In genomic region chr5:35302544-35302943, GRCh38 we compare ENCODE assay signal across 18 cellular contexts.
DNase-seq lines count a peak whose midpoint lies in the region; ATAC-seq and TF ChIP-seq lines count a peak whose summit lies in the region.
"Had no signal": no experiment of that assay in that cellular context is flagged by ENCODE, and none has a peak within 500 bp of the region (broad histone marks: within the 10 kb centered on the region; RNA-seq: fewer than 3 reads in every experiment).

No MANE protein-coding gene starts in this region.

- H3K4me3 ChIP-seq in KMS-11 (IDR thresholded peaks at IDR 0.05; ENCODE audit: insufficient read depth, low read depth, low read length): no peak overlapping the region
- no peak overlapping the region for H3K4me3 ChIP-seq in spleen
- H3K4me3 ChIP-seq: breast epithelium, hepatocyte, pancreas had no signal

- no peak overlapping the region for H3K4me3 Mint-ChIP-seq in activated T-helper 2 cell treated with anti-CD3 and anti-CD28 coated beads, Interferon-gamma antibody, Interleukin-2, Interleukin-4, amounts not matched to agents 10 μg/mL and 5 μg/mL and 100 μg/mL, durations not matched to agents 14 hours and 24 hours and 36 hours (ENCODE audit: low read depth)
- no peak overlapping the region for H3K4me3 Mint-ChIP-seq in T-cell
- H3K4me3 Mint-ChIP-seq: CD4-positive, alpha-beta T cell; memory B cell had no signal

- TF ChIP-seq POLR2A in spleen (IDR thresholded peaks at IDR 0.05): no peak

- no peak overlapping the region for H3K27ac Mint-ChIP-seq in activated T-helper 2 cell treated with anti-CD3 and anti-CD28 coated beads, Interferon-gamma antibody, Interleukin-2, Interleukin-4, amounts not matched to agents 10 μg/mL and 5 μg/mL and 100 μg/mL, durations not matched to agents 14 hours and 24 hours and 36 hours
- no peak overlapping the region for H3K27ac Mint-ChIP-seq in T-cell
- H3K27ac Mint-ChIP-seq: CD4-positive, alpha-beta T cell; memory B cell had no signal

- peaks cover 68% of the 10 kb centered on the region for H3K4me1 ChIP-seq in KMS-11 (ENCODE audit: low read depth, poor library complexity, severe bottlenecking)
- no peaks in the 10 kb centered on the region for H3K4me1 ChIP-seq in spleen
- H3K4me1 ChIP-seq: breast epithelium, pancreas had no signal

- peak overlapping the region; percentile 4; the same call in 1 of the 2 replicates for H3K9ac ChIP-seq in KMS-11
- H3K9ac ChIP-seq: SK-N-SH had no signal

- H3K9me3 Mint-ChIP-seq in activated T-helper 2 cell treated with anti-CD3 and anti-CD28 coated beads, Interferon-gamma antibody, Interleukin-2, Interleukin-4, amounts not matched to agents 10 μg/mL and 5 μg/mL and 100 μg/mL, durations not matched to agents 14 hours and 24 hours and 36 hours: no peaks in the 10 kb centered on the region
- no peaks in the 10 kb centered on the region for H3K9me3 Mint-ChIP-seq in T-cell

- no peaks in the 10 kb centered on the region for H3K36me3 ChIP-seq in KMS-11 (ENCODE audit: insufficient read depth)
- no peaks in the 10 kb centered on the region for H3K36me3 ChIP-seq in spleen
- H3K36me3 ChIP-seq: breast epithelium, pancreas had no signal

- H3K36me3 Mint-ChIP-seq in activated T-helper 2 cell treated with anti-CD3 and anti-CD28 coated beads, Interferon-gamma antibody, Interleukin-2, Interleukin-4, amounts not matched to agents 10 μg/mL and 5 μg/mL and 100 μg/mL, durations not matched to agents 14 hours and 24 hours and 36 hours (ENCODE audit: low read depth): no peaks in the 10 kb centered on the region
- H3K36me3 Mint-ChIP-seq in T-cell: no peaks in the 10 kb centered on the region
- H3K36me3 Mint-ChIP-seq: memory B cell had no signal

- peak; percentile 95 for ATAC-seq in GM18873 (IDR thresholded peaks at IDR 0.05; ENCODE audit: low FRiP score, unreplicated experiment)
- peak; percentile 90 for ATAC-seq in GM21526 (IDR thresholded peaks at IDR 0.05; ENCODE audit: low FRiP score, unreplicated experiment)
- ATAC-seq in HG03039 (IDR thresholded peaks at IDR 0.05; ENCODE audit: unreplicated experiment): peak; percentile 89
- ATAC-seq in T-cell (replicated peaks in 1 of 4): no peak
- ATAC-seq: pancreas had no signal

- no peaks in the 10 kb centered on the region for H3K79me2 ChIP-seq in KMS-11 (ENCODE audit: insufficient read depth, low read depth)
- H3K79me2 ChIP-seq: hepatocyte had no signal

- H3K27me3 ChIP-seq in KMS-11 (ENCODE audit: insufficient read depth, low read depth): no peaks in the 10 kb centered on the region
- H3K27me3 ChIP-seq in spleen (replicated peaks in 1 of 7): peaks cover 0 to 4% (median 0%) of the 10 kb centered on the region in 7 donors
- H3K27me3 ChIP-seq: breast epithelium, hepatocyte, pancreas had no signal

- CTCF ChIA-PET in T-cell (lab: Charles Lee): no interaction called here

- H2AFZ ChIP-seq in KMS-11 (ENCODE audit: low read depth): no peak overlapping the region
- H2AFZ ChIP-seq: hepatocyte had no signal

- DNase-seq in activated T-helper 2 cell treated with anti-CD3 and anti-CD28 coated beads, Interferon-gamma antibody, Interleukin-2, Interleukin-4, amounts not matched to agents 10 μg/mL and 5 μg/mL and 100 μg/mL, durations not matched to agents 14 hours and 24 hours and 36 hours (ENCODE audit: low spot score): no peak
- DNase-seq in T-cell: no peak
- DNase-seq in spleen: no peak
- no peak for DNase-seq in NCI-H526 (lab: John Stamatoyannopoulos, UW)
- DNase-seq: activated CD4-positive, alpha-beta T cell treated with anti-CD3 and anti-CD28 coated beads for 4 hours; activated effector memory CD4-positive, alpha-beta T cell treated with anti-CD3 and anti-CD28 coated beads, Interleukin-2, amount 50 U/mL, for 16 hours; CD4-positive, alpha-beta T cell; NCI-H748 treated with DMSO at 0.1 percent for 48 hours; pancreas; SK-N-SH; stimulated activated naive CD4-positive, alpha-beta T cell had no signal

- H3K9me3 ChIP-seq in spleen: no peaks in the 10 kb centered on the region
- H3K9me3 ChIP-seq: breast epithelium, pancreas, SK-N-SH had no signal

- no peaks in the 10 kb centered on the region for H3K27me3 Mint-ChIP-seq in activated T-helper 2 cell treated with anti-CD3 and anti-CD28 coated beads, Interferon-gamma antibody, Interleukin-2, Interleukin-4, amounts not matched to agents 10 μg/mL and 5 μg/mL and 100 μg/mL, durations not matched to agents 14 hours and 24 hours and 36 hours (ENCODE audit: low read depth)
- H3K27me3 Mint-ChIP-seq in T-cell: peaks cover 10 to 15% of the 10 kb centered on the region in 2 donors

- intact Hi-C loops in activated T-helper 2 cell treated with anti-CD3 and anti-CD28 coated beads, Interferon-gamma antibody, Interleukin-2, Interleukin-4, amounts not matched to agents 10 μg/mL and 5 μg/mL and 100 μg/mL, durations not matched to agents 14 hours and 24 hours and 36 hours (cut with micrococcal nuclease): no loop called here
- intact Hi-C loops in spleen (cut with DNase I; ENCODE audit: low total_unique reads): no loop called here

- TF ChIP-seq CTCF in KMS-11 (conservative IDR thresholded peaks at IDR 0.05; ENCODE audit: low read depth, low read length) (no peak), spleen (IDR thresholded peaks at IDR 0.05 in 8 of 11, conservative IDR thresholded peaks at IDR 0.05 in 3 of 11) (no peak)

- H3K27ac ChIP-seq in KMS-11 (peak overlapping the region; percentile 66), spleen (no peak overlapping the region)
- H3K27ac ChIP-seq: breast epithelium, hepatocyte, pancreas had no signal

- H3K4me2 ChIP-seq in KMS-11: peak overlapping the region; percentile 88
- H3K4me2 ChIP-seq: hepatocyte, SK-N-SH had no signal

- no peaks in the 10 kb centered on the region for H3K4me1 Mint-ChIP-seq in activated T-helper 2 cell treated with anti-CD3 and anti-CD28 coated beads, Interferon-gamma antibody, Interleukin-2, Interleukin-4, amounts not matched to agents 10 μg/mL and 5 μg/mL and 100 μg/mL, durations not matched to agents 14 hours and 24 hours and 36 hours (ENCODE audit: low read depth)
- no peaks in the 10 kb centered on the region for H3K4me1 Mint-ChIP-seq in T-cell

- POLR2A ChIA-PET in T-cell (lab: Charles Lee): no interaction called here

- H4K20me1 ChIP-seq in KMS-11 (ENCODE audit: insufficient read depth): no peaks in the 10 kb centered on the region

Comparison
In these comparisons a context has a peak if more than half of its experiments do, and no peak if none do; other contexts are left out.
1. ATAC-seq: peak in GM18873 (single experiment), GM21526 (single experiment) and HG03039 (single experiment); none in T-cell (0 of 4).